In genomic region chr2:226609361-226609760, GRCh38 we compare ENCODE assay signal across 13 cellular contexts.
A peak's percentile ranks its signal among the peaks of the same experiment; 100 is the strongest.
DNase-seq lines count a peak whose midpoint lies in the region; ATAC-seq, FAIRE-seq and TF ChIP-seq lines count a peak whose summit lies in the region.
"Had no signal": no experiment of that assay in that cellular context is flagged by ENCODE, and none has a peak within 500 bp of the region (broad histone marks: within the 10 kb centered on the region; RNA-seq: fewer than 3 reads in every experiment).

No MANE protein-coding gene starts in this region.

- no peak for TF ChIP-seq CTCF in cardiac fibroblast (IDR thresholded peaks at IDR 0.05; ENCODE audit: low read depth, low read length)
- TF ChIP-seq CTCF in osteoblast (IDR thresholded peaks at IDR 0.05; ENCODE audit: extremely low read depth, low read depth, low read length): no peak

- ATAC-seq in HG03432 (IDR thresholded peaks at IDR 0.05; ENCODE audit: unreplicated experiment): no peak
- ATAC-seq in left lobe of liver: no peak
- ATAC-seq: activated CD4-positive, CD25-positive, alpha-beta regulatory T cell treated with anti-CD3 and anti-CD28 coated beads, Interleukin-2, amount 50 U/mL, for 24 hours; GM12878; GM23338 had no signal

- peak overlapping the region; percentile 41 for H3K27ac ChIP-seq in osteoblast (ENCODE audit: low read depth, low read length)
- H3K27ac ChIP-seq: right atrium auricular region had no signal

- DNase-seq in EH (ENCODE audit: low read depth) (peak; percentile 72), HTR-8/SVneo (ENCODE audit: insufficient read length, low spot score) (no peak), cardiac fibroblast (ENCODE audit: low read depth in 2 of 2) (peak; percentile 76 to 96), osteoblast (ENCODE audit: insufficient read length, low spot score, missing footprints) (no peak), NCI-H524 (lab: John Stamatoyannopoulos, UW) (no peak), left lobe of liver (ENCODE audit: low spot score) (no peak)
- DNase-seq: NCI-H1092 treated with DMSO at 0.1 percent for 48 hours had no signal

- no peaks in the 10 kb centered on the region for H3K36me3 ChIP-seq in osteoblast (ENCODE audit: insufficient read depth, low read length)
- H3K36me3 ChIP-seq: right atrium auricular region had no signal

- no peaks in the 10 kb centered on the region for H4K20me1 ChIP-seq in osteoblast (ENCODE audit: insufficient read depth, low read length)

- H3K79me2 ChIP-seq in osteoblast (ENCODE audit: insufficient read depth, low read length): no peaks in the 10 kb centered on the region

- peaks cover 25% of the 10 kb centered on the region for H3K4me1 ChIP-seq in osteoblast (ENCODE audit: insufficient read depth, low read length)
- H3K4me1 ChIP-seq: right atrium auricular region had no signal

- H3K4me2 ChIP-seq in osteoblast (ENCODE audit: insufficient read depth, low read length): no peak overlapping the region
- H3K4me2 ChIP-seq: GM23338 had no signal

- H3K9me3 ChIP-seq in osteoblast (ENCODE audit: low read depth, low read length): no peaks in the 10 kb centered on the region
- H3K9me3 ChIP-seq: right atrium auricular region had no signal

- no peaks in the 10 kb centered on the region for H3K27me3 ChIP-seq in osteoblast (ENCODE audit: insufficient read depth, low read length)
- H3K27me3 ChIP-seq: right atrium auricular region had no signal

- H3K4me3 ChIP-seq in cardiac fibroblast (replicated peaks in 1 of 2; ENCODE audit: low read depth in 2 of 2, low read length in 2 of 2) (no peak overlapping the region), osteoblast (ENCODE audit: insufficient read depth, low read length) (no peak overlapping the region)
- H3K4me3 ChIP-seq: GM12878, GM23338, right atrium auricular region had no signal

- FAIRE-seq in HTR-8/SVneo (lab: Jason Lieb, UNC): peak; percentile 57
- FAIRE-seq: GM12878, GM19239 had no signal

- no peak overlapping the region for H2AFZ ChIP-seq in osteoblast (ENCODE audit: low read length)
- H2AFZ ChIP-seq: GM23338 had no signal

Comparison
In these comparisons a context has a peak if more than half of its experiments do, and no peak if none do; other contexts are left out.
1. DNase-seq: peak in EH (single experiment) and cardiac fibroblast (2 of 2); none in HTR-8/SVneo (single experiment), osteoblast (single experiment), NCI-H524 (0 of 2) and left lobe of liver (single experiment).